18 cellular contexts compared by ENCODE assay signal in genomic region chr18:46587568-46587967, GRCh38.
DNase-seq lines count a peak whose midpoint lies in the region; TF ChIP-seq lines count a peak whose summit lies in the region.
"Had no signal": no experiment of that assay in that cellular context is flagged by ENCODE, and none has a peak within 500 bp of the region (broad histone marks: within the 10 kb centered on the region; RNA-seq: fewer than 3 reads in every experiment).

No MANE protein-coding gene starts in this region.

- no peak overlapping the region for H3K9ac ChIP-seq in SK-N-MC (ENCODE audit: insufficient read length)
- H3K9ac ChIP-seq in parathyroid adenoma, result no peak overlapping the region
- H3K9ac ChIP-seq: GM23248 had no signal

- no peaks in the 10 kb centered on the region for H4K20me1 ChIP-seq in osteoblast (ENCODE audit: insufficient read depth, low read length)

- H3K4me3 ChIP-seq in SK-N-MC (no peak overlapping the region), parathyroid adenoma (ENCODE audit: low read depth, low read length) (no peak overlapping the region), osteoblast (ENCODE audit: insufficient read depth, low read length) (no peak overlapping the region)
- H3K4me3 ChIP-seq: A549, GM23248 had no signal

- H3K27me3 ChIP-seq in parathyroid adenoma (ENCODE audit: control insufficient read depth, insufficient read depth, low read length) (no peaks in the 10 kb centered on the region), osteoblast (ENCODE audit: insufficient read depth, low read length) (no peaks in the 10 kb centered on the region)

- H3K36me3 ChIP-seq in SK-N-MC (ENCODE audit: insufficient read depth, low read length) (peaks cover 99% of the 10 kb centered on the region), parathyroid adenoma (ENCODE audit: control insufficient read depth, insufficient read depth, low read length) (no peaks in the 10 kb centered on the region), osteoblast (ENCODE audit: insufficient read depth, low read length) (no peaks in the 10 kb centered on the region)

- H3K9me3 ChIP-seq in SK-N-MC (ENCODE audit: low read depth, low read length), result no peaks in the 10 kb centered on the region
- no peaks in the 10 kb centered on the region for H3K9me3 ChIP-seq in parathyroid adenoma (ENCODE audit: control insufficient read depth, low read length)
- no peaks in the 10 kb centered on the region for H3K9me3 ChIP-seq in osteoblast (ENCODE audit: low read depth, low read length)
- H3K9me3 ChIP-seq: A549 had no signal

- peak overlapping the region; percentile 54 for H2AFZ ChIP-seq in parathyroid adenoma
- H2AFZ ChIP-seq in osteoblast (ENCODE audit: low read length), result no peak overlapping the region
- H2AFZ ChIP-seq: GM23248 had no signal

- H3K4me1 ChIP-seq in parathyroid adenoma (peaks cover 8% of the 10 kb centered on the region), osteoblast (ENCODE audit: insufficient read depth, low read length) (no peaks in the 10 kb centered on the region)
- H3K4me1 ChIP-seq: A549 had no signal

- TF ChIP-seq CTCF in parathyroid adenoma (IDR thresholded peaks at IDR 0.05) (no peak), osteoblast (IDR thresholded peaks at IDR 0.05; ENCODE audit: extremely low read depth, low read depth, low read length) (no peak)

- H3K4me2 ChIP-seq in parathyroid adenoma (ENCODE audit: low read length), result no peak overlapping the region
- no peak overlapping the region for H3K4me2 ChIP-seq in osteoblast (ENCODE audit: insufficient read depth, low read length)
- H3K4me2 ChIP-seq: A549 had no signal

- H3K27ac ChIP-seq in SK-N-MC (peak overlapping the region; percentile 23; the same call in 1 of the 2 replicates), parathyroid adenoma (no peak overlapping the region), osteoblast (ENCODE audit: low read depth, low read length) (no peak overlapping the region)
- H3K27ac ChIP-seq: 22Rv1, A549, GM23248 had no signal

- H3K79me2 ChIP-seq in parathyroid adenoma (no peaks in the 10 kb centered on the region), osteoblast (ENCODE audit: insufficient read depth, low read length) (no peaks in the 10 kb centered on the region)

- DNase-seq in NCI-H1105 treated with DMSO at 0.1 percent for 48 hours (lab: John Stamatoyannopoulos, UW) (peak; percentile 8), NCI-H1105 (lab: John Stamatoyannopoulos, UW) (no peak), SK-N-MC (ENCODE audit: low read depth, low spot score) (no peak), 8988T (no peak), osteoblast (ENCODE audit: insufficient read length, low spot score, missing footprints) (no peak), D341Med (ENCODE audit: low spot score) (no peak)
- DNase-seq: C1 segment of cervical spinal cord; Calu3; CD4-positive, alpha-beta memory T cell; COR-L47; DMS153; DND-41; GM23248; H7; HCEC 1CT had no signal
